12 cellular contexts compared by ENCODE assay signal in the genomic region with DNA sequence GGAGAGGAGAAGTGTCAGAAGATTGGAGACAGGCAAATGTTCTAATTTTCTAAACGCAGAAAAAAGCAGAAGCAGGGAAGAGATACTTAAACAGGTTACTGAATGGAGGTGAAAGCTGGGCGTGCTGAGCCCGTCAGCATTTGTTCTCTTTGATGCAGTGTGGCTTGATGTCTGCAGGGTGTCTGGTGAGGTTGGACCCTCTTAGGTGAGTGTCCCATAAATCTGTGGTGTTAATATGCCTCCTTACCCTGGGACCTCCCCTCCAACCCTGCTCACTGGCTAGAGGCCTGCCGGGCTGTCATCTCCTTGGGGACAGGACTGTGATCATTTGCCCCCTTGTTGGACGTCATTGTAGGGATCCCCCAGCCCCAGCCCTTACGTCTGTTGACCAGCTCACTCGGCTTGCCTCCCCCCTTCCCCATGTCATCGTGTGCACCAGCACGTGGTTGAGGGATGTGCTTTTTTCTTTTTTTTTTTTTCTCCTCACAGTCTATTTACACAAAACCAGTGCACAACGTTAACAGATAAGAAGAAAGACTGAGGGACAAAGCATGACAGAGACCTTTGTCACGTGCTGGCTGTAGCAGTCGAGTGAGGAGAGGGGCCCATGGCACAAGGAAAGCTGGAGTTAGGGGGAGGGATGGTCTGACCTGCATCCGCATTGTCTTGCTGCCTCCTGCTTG. TPM values are rescaled to one million over a fixed set of nuclear protein-coding genes. Genes with fewer than 3 reads are reported as not detected.
DNase-seq lines count a peak whose midpoint lies in the region; ATAC-seq and TF ChIP-seq lines count a peak whose summit lies in the region.
"Had no signal": no experiment of that assay in that cellular context is flagged by ENCODE, and none has a peak within 500 bp of the region (broad histone marks: within the 10 kb centered on the region; RNA-seq: fewer than 3 reads in every experiment).

No MANE protein-coding gene starts in this region.

- H3K4me3 ChIP-seq in NB4 (ENCODE audit: low read depth, low read length): peak overlapping the region; percentile 53
- H3K4me3 ChIP-seq in gastroesophageal sphincter: no peak overlapping the region
- H3K4me3 ChIP-seq: coronary artery had no signal

- no peak for TF ChIP-seq EP300 in gastroesophageal sphincter (IDR thresholded peaks at IDR 0.05)

- H3K9me3 Mint-ChIP-seq in activated CD8-positive, alpha-beta memory T cell treated with anti-CD3 and anti-CD28 coated beads, Interleukin-2, amount 10 ng/mL, durations not matched to agents 7 days and 5 days (ENCODE audit: low read depth): no peaks in the 10 kb centered on the region
- H3K9me3 Mint-ChIP-seq in central memory CD8-positive, alpha-beta T cell: no peaks in the 10 kb centered on the region
- H3K9me3 Mint-ChIP-seq in stimulated activated memory B cell treated with anti-CD40 and anti-IgM and Interleukin-4, amounts not matched to agents 10 μg/mL and 1 μg/mL and 100 μg/mL, for 72 hours: peaks cover 3% of the 10 kb centered on the region

- no peaks in the 10 kb centered on the region for H3K36me3 ChIP-seq in gastroesophageal sphincter

- TF ChIP-seq CTCF in NB4 (IDR thresholded peaks at IDR 0.05; ENCODE audit: low read depth, low read length) (no peak), gastroesophageal sphincter (IDR thresholded peaks at IDR 0.05) (no peak)

- H3K36me3 Mint-ChIP-seq in activated CD8-positive, alpha-beta memory T cell treated with anti-CD3 and anti-CD28 coated beads, Interleukin-2, amount 10 ng/mL, durations not matched to agents 7 days and 5 days: peaks cover 30% of the 10 kb centered on the region
- peaks cover 25% of the 10 kb centered on the region for H3K36me3 Mint-ChIP-seq in central memory CD8-positive, alpha-beta T cell (ENCODE audit: insufficient read depth)
- H3K36me3 Mint-ChIP-seq in stimulated activated memory B cell treated with anti-CD40 and anti-IgM and Interleukin-4, amounts not matched to agents 10 μg/mL and 1 μg/mL and 100 μg/mL, for 72 hours: peaks cover 43% of the 10 kb centered on the region

- H3K27ac Mint-ChIP-seq in activated CD8-positive, alpha-beta memory T cell treated with anti-CD3 and anti-CD28 coated beads, Interleukin-2, amount 10 ng/mL, durations not matched to agents 7 days and 5 days: peak overlapping the region; percentile 88
- H3K27ac Mint-ChIP-seq in central memory CD8-positive, alpha-beta T cell (ENCODE audit: low read depth): peak overlapping the region; percentile 94
- H3K27ac Mint-ChIP-seq in stimulated activated memory B cell treated with anti-CD40 and anti-IgM and Interleukin-4, amounts not matched to agents 10 μg/mL and 1 μg/mL and 100 μg/mL, for 72 hours: peak overlapping the region; percentile 92

- ATAC-seq in activated CD8-positive, alpha-beta memory T cell treated with anti-CD3 and anti-CD28 coated beads, Interleukin-2, amount 10 ng/mL, durations not matched to agents 7 days and 5 days: no peak
- ATAC-seq in central memory CD8-positive, alpha-beta T cell (replicated peaks; ENCODE audit: extremely low read depth, poor library complexity, severe bottlenecking): no peak
- peak; percentile 61 for ATAC-seq in stimulated activated memory B cell treated with anti-CD40 and anti-IgM and Interleukin-4, amounts not matched to agents 10 μg/mL and 1 μg/mL and 100 μg/mL, for 72 hours
- ATAC-seq in gastroesophageal sphincter: no peak

- WGBS in gastroesophageal sphincter (ENCODE audit: low coverage in 1 of 2), 2 donors: 74 to 93% methylated on average over 4 to 12 of the region's 13 CpGs

- CTCF ChIA-PET in activated CD8-positive, alpha-beta memory T cell treated with anti-CD3 and anti-CD28 coated beads, Interleukin-2, amount 10 ng/mL, durations not matched to agents 7 days and 5 days (lab: Charles Lee): interaction anchor here (3.0 kb wide), 1 partner anchor 11 kb away, joined by 14 read pairs; no protein-coding TSS in a partner anchor

- no peak for TF ChIP-seq POLR2A in NB4 (IDR thresholded peaks at IDR 0.05; ENCODE audit: extremely low read depth, insufficient read length)
- TF ChIP-seq POLR2A in gastroesophageal sphincter (IDR thresholded peaks at IDR 0.05): no peak

- no peaks in the 10 kb centered on the region for H3K9me3 ChIP-seq in gastroesophageal sphincter

- no peaks in the 10 kb centered on the region for H3K27me3 ChIP-seq in gastroesophageal sphincter

- peaks cover 93% of the 10 kb centered on the region for H3K4me1 Mint-ChIP-seq in activated CD8-positive, alpha-beta memory T cell treated with anti-CD3 and anti-CD28 coated beads, Interleukin-2, amount 10 ng/mL, durations not matched to agents 7 days and 5 days
- H3K4me1 Mint-ChIP-seq in central memory CD8-positive, alpha-beta T cell: peaks cover 95% of the 10 kb centered on the region
- peaks cover 98% of the 10 kb centered on the region for H3K4me1 Mint-ChIP-seq in stimulated activated memory B cell treated with anti-CD40 and anti-IgM and Interleukin-4, amounts not matched to agents 10 μg/mL and 1 μg/mL and 100 μg/mL, for 72 hours

- no peaks in the 10 kb centered on the region for H3K27me3 Mint-ChIP-seq in activated CD8-positive, alpha-beta memory T cell treated with anti-CD3 and anti-CD28 coated beads, Interleukin-2, amount 10 ng/mL, durations not matched to agents 7 days and 5 days
- H3K27me3 Mint-ChIP-seq in central memory CD8-positive, alpha-beta T cell: no peaks in the 10 kb centered on the region
- no peaks in the 10 kb centered on the region for H3K27me3 Mint-ChIP-seq in stimulated activated memory B cell treated with anti-CD40 and anti-IgM and Interleukin-4, amounts not matched to agents 10 μg/mL and 1 μg/mL and 100 μg/mL, for 72 hours
- H3K27me3 Mint-ChIP-seq: type B pancreatic cell had no signal

- H3K4me1 ChIP-seq in gastroesophageal sphincter: peaks cover 6 to 90% (median 21%) of the 10 kb centered on the region in 3 donors

- no peak overlapping the region for H3K4me3 Mint-ChIP-seq in activated CD8-positive, alpha-beta memory T cell treated with anti-CD3 and anti-CD28 coated beads, Interleukin-2, amount 10 ng/mL, durations not matched to agents 7 days and 5 days
- H3K4me3 Mint-ChIP-seq in central memory CD8-positive, alpha-beta T cell: peak overlapping the region; percentile 75
- H3K4me3 Mint-ChIP-seq in stimulated activated memory B cell treated with anti-CD40 and anti-IgM and Interleukin-4, amounts not matched to agents 10 μg/mL and 1 μg/mL and 100 μg/mL, for 72 hours: peak overlapping the region; percentile 1
- H3K4me3 Mint-ChIP-seq: type B pancreatic cell had no signal

- no peak for DNase-seq in activated CD8-positive, alpha-beta memory T cell treated with anti-CD3 and anti-CD28 coated beads, Interleukin-2, amount 10 ng/mL, durations not matched to agents 7 days and 5 days
- DNase-seq in activated CD8-positive, alpha-beta memory T cell treated with anti-CD3 and anti-CD28 coated beads, Interleukin-2, amount 50 U/mL, for 4 hours: no peak
- DNase-seq in NB4 (ENCODE audit: low read depth): peak; percentile 39
- no peak for DNase-seq in central memory CD8-positive, alpha-beta T cell (ENCODE audit: low spot score in 2 of 2)
- DNase-seq in NCI-H524 (lab: John Stamatoyannopoulos, UW): no peak
- DNase-seq in COLO829 (ENCODE audit: low spot score): no peak
- DNase-seq: EL, RPMI8226 had no signal

- H3K27ac ChIP-seq in gastroesophageal sphincter: no peak overlapping the region

RNA-seq across cellular contexts. Expression of gene NCK2, which starts 56.4 kb away (rescaled TPM):
- total RNA-seq in activated CD8-positive, alpha-beta memory T cell treated with anti-CD3 and anti-CD28 coated beads, Interleukin-2, amount 10 ng/mL, durations not matched to agents 7 days and 5 days: 10 to 100 TPM; 51.6 to 54.1 TPM
- total RNA-seq in gastroesophageal sphincter: 100 to 1,000 TPM in 1 of 4 donors, 10 to 100 TPM in 3; 63.0 to 131 (median 89.5) TPM
